Comparison of ENCODE assay signal across 9 cellular contexts in the genomic region with DNA sequence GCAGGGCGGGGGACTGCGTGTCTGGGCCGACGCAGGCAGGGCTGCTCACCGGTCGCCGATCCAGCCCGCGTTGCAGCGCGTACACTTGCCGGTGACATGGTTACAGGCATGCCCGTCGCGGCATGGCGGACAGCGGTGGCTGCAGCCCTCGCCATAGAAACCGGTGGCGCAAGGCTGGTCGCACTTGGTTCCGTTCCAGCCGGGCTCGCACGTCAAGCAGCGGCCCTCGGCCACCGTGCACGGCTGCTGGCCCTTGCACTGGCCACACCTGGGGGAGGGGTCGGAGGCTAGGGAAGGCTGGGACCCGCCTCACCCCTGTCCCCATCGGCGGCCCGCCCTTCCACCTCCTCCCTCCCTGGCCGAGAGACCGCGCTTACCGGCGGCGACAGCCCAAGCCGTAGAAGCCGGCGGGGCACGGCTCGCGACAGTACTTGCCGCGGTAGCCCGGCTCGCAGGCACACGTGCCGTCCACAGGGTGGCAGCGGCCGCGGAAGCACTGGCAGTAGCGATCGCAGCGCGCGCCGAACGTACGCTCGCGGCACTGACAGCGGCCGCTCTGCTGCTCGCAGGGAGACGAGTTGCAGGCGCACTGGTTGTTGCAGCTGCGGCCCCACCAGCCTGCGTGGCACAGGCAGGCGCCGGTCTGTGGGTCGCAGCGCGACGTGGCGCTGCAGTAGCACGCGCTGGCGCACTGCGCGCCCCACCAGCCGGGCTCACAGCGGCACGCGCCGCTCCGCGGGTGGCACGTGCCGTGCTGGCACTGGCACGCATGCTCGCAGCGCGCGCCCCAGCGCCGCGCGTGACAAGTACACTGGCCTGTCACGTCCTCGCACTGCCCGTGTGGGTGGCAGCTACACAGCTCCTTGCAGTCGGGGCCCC. TPM values are rescaled to one million over a fixed set of nuclear protein-coding genes. Genes with fewer than 3 reads are reported as not detected.
A peak's percentile ranks its signal among the peaks of the same experiment; 100 is the strongest.
DNase-seq lines count a peak whose midpoint lies in the region; ATAC-seq, FAIRE-seq and TF ChIP-seq lines count a peak whose summit lies in the region.
"Had no signal": no experiment of that assay in that cellular context is flagged by ENCODE, and none has a peak within 500 bp of the region (broad histone marks: within the 10 kb centered on the region; RNA-seq: fewer than 3 reads in every experiment).

No MANE protein-coding gene starts in this region.

- DNase-seq in AG08396 (ENCODE audit: low spot score) (peak; percentile 35), endothelial cell (ENCODE audit: low spot score) (peak; percentile 64), nephron progenitor cell (peak; percentile 72), upper lobe of left lung (peak in 1 of 2 donors; percentile 92), HTR-8/SVneo (ENCODE audit: insufficient read length, low spot score) (no peak), cortex of kidney (lab: John Stamatoyannopoulos, UW) (no peak)
- DNase-seq in Jurkat, Clone E6-1 (ENCODE audit: low read depth, low spot score) = peak; percentile 35
- DNase-seq in activated CD4-positive, alpha-beta T cell treated with anti-CD3 and anti-CD28 coated beads, Interleukin-2, amount 50 U/mL, for 24 hours (ENCODE audit: low read depth in 1 of 2, low spot score in 1 of 2) = peak; percentile 28 to 38

- peaks cover 44% of the 10 kb centered on the region for H3K27me3 Mint-ChIP-seq in endothelial cell (ENCODE audit: unreplicated experiment)
- H3K27me3 Mint-ChIP-seq in nephron progenitor cell (ENCODE audit: low read depth, poor library complexity) = peaks cover 86% of the 10 kb centered on the region

- H3K4me3 ChIP-seq in Jurkat, Clone E6-1 (ENCODE audit: low read length) = peak overlapping the region; percentile 15; the same call in 1 of the 2 replicates
- peak overlapping the region in 3 of 4 donors; percentile 47 to 56 (median 55) for H3K4me3 ChIP-seq in upper lobe of left lung

- no peak overlapping the region for H3K27ac Mint-ChIP-seq in endothelial cell (ENCODE audit: unreplicated experiment)
- H3K27ac Mint-ChIP-seq in nephron progenitor cell = no peak overlapping the region

- 30 to 80% methylated on average over 1 to 24 of the region's 106 CpGs for WGBS in upper lobe of left lung, 2 donors

- TF ChIP-seq POLR2A in upper lobe of left lung (IDR thresholded peaks at IDR 0.05) = no peak

- ATAC-seq in upper lobe of left lung (ENCODE audit: low FRiP score in 2 of 2) = peak in 1 of 2 donors; percentile 39

- H3K4me3 Mint-ChIP-seq in endothelial cell (ENCODE audit: unreplicated experiment) = no peak overlapping the region
- H3K4me3 Mint-ChIP-seq in nephron progenitor cell = peak overlapping the region; percentile 68

- H3K27me3 ChIP-seq in upper lobe of left lung = peaks cover 0 to 34% (median 10%) of the 10 kb centered on the region in 4 donors

- H3K4me1 Mint-ChIP-seq in endothelial cell (ENCODE audit: unreplicated experiment) = no peaks in the 10 kb centered on the region
- H3K4me1 Mint-ChIP-seq in nephron progenitor cell = peaks cover 23% of the 10 kb centered on the region

- H3K36me3 ChIP-seq in upper lobe of left lung = peaks cover 0 to 32% (median 3%) of the 10 kb centered on the region in 4 donors

- FAIRE-seq in HTR-8/SVneo (lab: Jason Lieb, UNC) = no peak

- TF ChIP-seq CTCF in endothelial cell (IDR thresholded peaks at IDR 0.05; ENCODE audit: unreplicated experiment) (peak; percentile 19), nephron progenitor cell (IDR thresholded peaks at IDR 0.05) (peak; percentile 25), upper lobe of left lung (IDR thresholded peaks at IDR 0.05) (peak in 5 of 6 experiments; percentile 17 to 75 (median 48))

- no peak overlapping the region for H3K27ac ChIP-seq in upper lobe of left lung
- H3K27ac ChIP-seq: epithelial cell of prostate had no signal

- no peaks in the 10 kb centered on the region for H3K9me3 Mint-ChIP-seq in endothelial cell (ENCODE audit: unreplicated experiment)
- no peaks in the 10 kb centered on the region for H3K9me3 Mint-ChIP-seq in nephron progenitor cell

- TF ChIP-seq EP300 in upper lobe of left lung (IDR thresholded peaks at IDR 0.05) = no peak

- H3K4me1 ChIP-seq in upper lobe of left lung = peaks cover 33 to 42% (median 40%) of the 10 kb centered on the region in 4 donors

- H3K36me3 Mint-ChIP-seq in endothelial cell (ENCODE audit: low read depth, unreplicated experiment) = peaks cover 13% of the 10 kb centered on the region
- H3K36me3 Mint-ChIP-seq in nephron progenitor cell (ENCODE audit: low read depth) = peaks cover 18% of the 10 kb centered on the region

- no peaks in the 10 kb centered on the region for H3K9me3 ChIP-seq in upper lobe of left lung

RNA-seq across cellular contexts. Expression of gene SCARF2, which starts 6.7 kb away (rescaled TPM):
- 1.5 TPM for polyA plus RNA-seq in Jurkat, Clone E6-1 (2012; ENCODE audit: insufficient read depth, insufficient read length)
- total RNA-seq in endothelial cell (ENCODE audit: unreplicated experiment) (8.1 TPM), upper lobe of left lung (10 to 100 TPM; 10.1 to 36.7 (median 16.1) TPM)

RNA-seq across cellular contexts. Expression of gene ZNF74, which starts 36.9 kb away (rescaled TPM):
- polyA plus RNA-seq in Jurkat, Clone E6-1 (2012; ENCODE audit: insufficient read depth, insufficient read length) = 17.2 TPM
- total RNA-seq in endothelial cell (ENCODE audit: unreplicated experiment) = 28.8 TPM
- 10 to 100 TPM in 5 of 6 donors, 1 to 10 TPM in 1; 8.9 to 26.2 (median 12.7) TPM for total RNA-seq in upper lobe of left lung

Comparison
In these comparisons a context has a peak if more than half of its experiments do, and no peak if none do; other contexts are left out.
1. DNase-seq: peak in AG08396 (single experiment), Jurkat, Clone E6-1 (single experiment), activated CD4-positive, alpha-beta T cell treated with anti-CD3 and anti-CD28 coated beads, Interleukin-2, amount 50 U/mL, for 24 hours (2 of 2), endothelial cell (single experiment) and nephron progenitor cell (single experiment); none in HTR-8/SVneo (single experiment) and cortex of kidney (single experiment).
2. Peak in every context shown above with its lines, with median percentiles within 50 percentile points of each other: CTCF ChIP-seq.